Comparison of ENCODE assay signal across 26 cellular contexts in the genomic region with DNA sequence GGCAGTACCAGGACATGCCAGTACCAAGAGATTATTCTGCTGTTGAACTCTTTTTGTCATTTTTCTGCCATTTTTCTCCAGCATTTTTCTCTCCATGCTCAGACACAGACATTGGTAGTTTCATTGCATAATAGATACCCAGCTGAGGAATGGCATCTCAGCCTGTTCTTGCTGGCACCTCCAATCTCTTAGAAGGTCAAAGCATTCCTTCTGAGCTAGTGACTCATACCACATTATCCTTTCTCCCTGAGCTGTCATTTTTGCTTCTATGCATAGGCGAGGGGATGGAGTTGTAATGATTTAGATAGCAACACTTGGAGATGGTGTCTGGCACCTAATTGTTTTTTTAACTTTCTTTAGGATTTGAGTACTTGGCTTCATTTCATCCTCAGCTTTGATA.
"Had no signal": no experiment of that assay in that cellular context is flagged by ENCODE, and none has a peak within 500 bp of the region (broad histone marks: within the 10 kb centered on the region; RNA-seq: fewer than 3 reads in every experiment).

No MANE protein-coding gene starts in this region.

- H3K27ac Mint-ChIP-seq: stimulated activated effector memory CD8-positive, alpha-beta T cell treated with anti-CD3 and anti-CD28 coated beads, Interleukin-12 subunit alpha, Interleukin-12 subunit beta, amount 100 ng/mL, for 72 hours; stimulated activated memory B cell treated with anti-CD40 and anti-IgM and Interleukin-4, amounts not matched to agents 10 μg/mL and 1 μg/mL and 100 μg/mL, for 72 hours; stimulated activated naive B cell treated with anti-CD40 and anti-IgM and Interleukin-4, amounts not matched to agents 10 μg/mL and 1 μg/mL and 100 μg/mL, for 72 hours; stimulated activated naive CD8-positive, alpha-beta T cell treated with anti-CD3 and anti-CD28 coated beads, Interleukin-15, amount 100 ng/mL, for 72 hours; stimulated activated naive CD8-positive, alpha-beta T cell treated with anti-CD3 and anti-CD28 coated beads, Interleukin-15, Interleukin-2, amounts not matched to agents 100 ng/mL and 50 ng/mL, for 24 hours; type B pancreatic cell had no signal

- DNase-seq: stimulated activated CD4-positive, alpha-beta T cell treated with anti-CD3 and anti-CD28 coated beads, Interleukin-2, amount 100 ng/mL, for 48 hours; stimulated activated CD4-positive, alpha-beta T cell treated with anti-CD3 and anti-CD28 coated beads, Interleukin-4, amount 100 ng/mL, for 1 hour; stimulated activated CD4-positive, alpha-beta T cell treated with anti-CD3 and anti-CD28 coated beads, Interleukin-4, amount 100 ng/mL, for 24 hours; stimulated activated CD4-positive, alpha-beta T cell treated with anti-CD3 and anti-CD28 coated beads, Interleukin-4, amount 100 ng/mL, for 4 hours; stimulated activated CD8-positive, alpha-beta memory T cell treated with anti-CD3 and anti-CD28 coated beads, Interleukin-4, amount 100 ng/mL, for 48 hours; stimulated activated naive B cell treated with anti-CD40 and anti-IgM and Interleukin-4, amounts not matched to agents 10 μg/mL and 1 μg/mL and 100 μg/mL, for 72 hours; stimulated activated naive CD4-positive, alpha-beta T cell; stimulated activated naive CD4-positive, alpha-beta T cell treated with Interleukin-2 at 50 U/mL for 16 hours; stimulated activated naive CD8-positive, alpha-beta T cell treated with anti-CD3 and anti-CD28 coated beads, Interleukin-15, amount 100 ng/mL, for 72 hours; stimulated activated naive CD8-positive, alpha-beta T cell treated with anti-CD3 and anti-CD28 coated beads, Interleukin-15, Interleukin-2, amounts not matched to agents 100 U/mL and 50 U/mL, for 24 hours; stomach; substantia nigra; testis; thyroid gland; tibial artery; transverse colon; upper lobe of left lung; upper lobe of right lung; uterus had no signal

- H3K4me3 ChIP-seq: stomach, suprapubic skin, testis, thoracic aorta, thyroid gland, tibial artery, tibial nerve, transverse colon, upper lobe of left lung, upper lobe of right lung, uterus had no signal

- H3K27me3 ChIP-seq: stomach, suprapubic skin, testis, thyroid gland, tibial artery, tibial nerve, transverse colon, upper lobe of left lung, upper lobe of right lung, uterus had no signal

- H3K9me3 Mint-ChIP-seq: stimulated activated naive CD8-positive, alpha-beta T cell treated with anti-CD3 and anti-CD28 coated beads, Interleukin-15, amount 100 ng/mL, for 72 hours had no signal

- H3K4me1 Mint-ChIP-seq: stimulated activated effector memory CD8-positive, alpha-beta T cell treated with anti-CD3 and anti-CD28 coated beads, Interleukin-12 subunit alpha, Interleukin-12 subunit beta, amount 100 ng/mL, for 72 hours; stimulated activated memory B cell treated with anti-CD40 and anti-IgM and Interleukin-4, amounts not matched to agents 10 μg/mL and 1 μg/mL and 100 μg/mL, for 72 hours; stimulated activated naive B cell treated with anti-CD40 and anti-IgM and Interleukin-4, amounts not matched to agents 10 μg/mL and 1 μg/mL and 100 μg/mL, for 72 hours; stimulated activated naive CD8-positive, alpha-beta T cell treated with anti-CD3 and anti-CD28 coated beads, Interleukin-15, amount 100 ng/mL, for 72 hours had no signal

- H3K4me1 ChIP-seq: stomach, suprapubic skin, testis, thyroid gland, tibial artery, tibial nerve, transverse colon, upper lobe of left lung, upper lobe of right lung, uterus had no signal

- H3K4me3 Mint-ChIP-seq: stimulated activated effector memory CD8-positive, alpha-beta T cell treated with anti-CD3 and anti-CD28 coated beads, Interleukin-12 subunit alpha, Interleukin-12 subunit beta, amount 100 ng/mL, for 72 hours; stimulated activated memory B cell treated with anti-CD40 and anti-IgM and Interleukin-4, amounts not matched to agents 10 μg/mL and 1 μg/mL and 100 μg/mL, for 72 hours; stimulated activated naive B cell treated with anti-CD40 and anti-IgM and Interleukin-4, amounts not matched to agents 10 μg/mL and 1 μg/mL and 100 μg/mL, for 72 hours; stimulated activated naive CD8-positive, alpha-beta T cell treated with anti-CD3 and anti-CD28 coated beads, Interleukin-15, amount 100 ng/mL, for 72 hours; stimulated activated naive CD8-positive, alpha-beta T cell treated with anti-CD3 and anti-CD28 coated beads, Interleukin-15, Interleukin-2, amounts not matched to agents 100 ng/mL and 50 ng/mL, for 24 hours; type B pancreatic cell had no signal

- H3K9me3 ChIP-seq: suprapubic skin, testis, thoracic aorta, thyroid gland, tibial artery, tibial nerve, transverse colon, upper lobe of right lung, uterus had no signal

- H3K27me3 Mint-ChIP-seq: stimulated activated memory B cell treated with anti-CD40 and anti-IgM and Interleukin-4, amounts not matched to agents 10 μg/mL and 1 μg/mL and 100 μg/mL, for 72 hours; stimulated activated naive B cell treated with anti-CD40 and anti-IgM and Interleukin-4, amounts not matched to agents 10 μg/mL and 1 μg/mL and 100 μg/mL, for 72 hours; stimulated activated naive CD8-positive, alpha-beta T cell treated with anti-CD3 and anti-CD28 coated beads, Interleukin-15, amount 100 ng/mL, for 72 hours; stimulated activated naive CD8-positive, alpha-beta T cell treated with anti-CD3 and anti-CD28 coated beads, Interleukin-15, Interleukin-2, amounts not matched to agents 100 ng/mL and 50 ng/mL, for 24 hours; type B pancreatic cell had no signal

- H3K36me3 ChIP-seq: stomach, suprapubic skin, thoracic aorta, thyroid gland, tibial artery, tibial nerve, transverse colon, upper lobe of left lung, upper lobe of right lung, uterus had no signal

- H3K27ac ChIP-seq: stomach, suprapubic skin, testis, thoracic aorta, thyroid gland, tibial artery, tibial nerve, transverse colon, upper lobe of left lung, upper lobe of right lung, uterus had no signal

- H3K36me3 Mint-ChIP-seq: stimulated activated effector memory CD8-positive, alpha-beta T cell treated with anti-CD3 and anti-CD28 coated beads, Interleukin-12 subunit alpha, Interleukin-12 subunit beta, amount 100 ng/mL, for 72 hours; stimulated activated memory B cell treated with anti-CD40 and anti-IgM and Interleukin-4, amounts not matched to agents 10 μg/mL and 1 μg/mL and 100 μg/mL, for 72 hours; stimulated activated naive B cell treated with anti-CD40 and anti-IgM and Interleukin-4, amounts not matched to agents 10 μg/mL and 1 μg/mL and 100 μg/mL, for 72 hours; type B pancreatic cell had no signal

- ATAC-seq: stimulated activated effector memory CD8-positive, alpha-beta T cell treated with anti-CD3 and anti-CD28 coated beads, Interleukin-12 subunit alpha, Interleukin-12 subunit beta, amount 100 ng/mL, for 72 hours; stimulated activated memory B cell treated with anti-CD40 and anti-IgM and Interleukin-4, amounts not matched to agents 10 μg/mL and 1 μg/mL and 100 μg/mL, for 72 hours; stimulated activated naive B cell treated with anti-CD40 and anti-IgM and Interleukin-4, amounts not matched to agents 10 μg/mL and 1 μg/mL and 100 μg/mL, for 72 hours; stimulated activated naive CD8-positive, alpha-beta T cell treated with anti-CD3 and anti-CD28 coated beads, Interleukin-15, amount 100 ng/mL, for 72 hours; stimulated activated naive CD8-positive, alpha-beta T cell treated with anti-CD3 and anti-CD28 coated beads, Interleukin-15, Interleukin-2, amounts not matched to agents 100 U/mL and 50 U/mL, for 24 hours; upper lobe of right lung had no signal
